Comparison of ENCODE assay signal across 8 cellular contexts in the genomic region with DNA sequence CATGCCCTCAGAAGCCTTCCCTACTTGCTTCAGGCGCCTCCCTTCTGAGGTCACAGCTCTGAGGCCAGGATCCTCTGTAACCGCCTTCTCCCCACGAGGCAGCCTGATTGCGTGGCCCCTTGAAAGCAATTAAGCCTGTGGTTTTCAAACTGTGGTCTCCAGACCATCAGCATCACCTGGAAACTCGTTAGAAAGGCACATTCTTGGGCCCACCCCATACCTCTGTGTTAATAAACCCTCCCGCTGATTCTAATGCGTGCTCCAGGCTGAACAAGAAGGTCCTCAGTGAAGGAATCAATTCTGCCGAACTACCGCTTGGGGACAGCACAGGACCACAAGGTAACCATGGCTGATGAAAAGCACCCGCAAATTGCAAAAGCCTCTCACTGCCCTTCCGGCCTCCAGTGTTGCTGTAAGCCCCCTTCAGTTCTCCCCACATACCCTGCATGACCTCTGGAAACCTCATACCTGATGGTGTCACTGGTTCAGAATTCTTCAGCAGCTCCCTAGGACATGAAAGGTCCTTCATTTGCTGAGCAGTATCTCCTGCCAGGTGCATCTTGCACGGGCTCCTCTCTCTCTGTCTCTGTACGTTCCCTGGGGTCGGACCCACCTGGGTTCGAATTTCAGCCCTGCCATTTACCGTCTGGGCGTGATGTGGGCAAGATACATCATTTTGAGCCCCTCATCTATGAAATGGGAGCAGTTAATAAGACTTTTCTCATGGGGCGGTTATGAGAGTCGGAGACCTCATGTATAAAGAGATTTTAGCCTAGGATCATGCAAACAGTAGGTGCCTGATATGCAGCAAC. TPM values are rescaled to one million over a fixed set of nuclear protein-coding genes. Genes with fewer than 3 reads are reported as not detected.
A peak's percentile ranks its signal among the peaks of the same experiment; 100 is the strongest.
DNase-seq lines count a peak whose midpoint lies in the region; ATAC-seq, FAIRE-seq and TF ChIP-seq lines count a peak whose summit lies in the region.

No MANE protein-coding gene starts in this region.

- peak; percentile 92 for DNase-seq in G401 (ENCODE audit: low spot score)
- DNase-seq in NCI-H524 treated with DMSO at 0.1 percent for 48 hours (lab: John Stamatoyannopoulos, UW) = peak; percentile 25
- peak; percentile 37 for DNase-seq in activated CD4-positive, alpha-beta T cell treated with anti-CD3 and anti-CD28 coated beads for 1 hour
- peak; percentile 94 for DNase-seq in choroid plexus epithelial cell (ENCODE audit: low read depth)
- DNase-seq in HepG2 (ENCODE audit: low spot score) = peak; percentile 91
- DNase-seq in stimulated activated CD4-positive, alpha-beta T cell treated with anti-CD3 and anti-CD28 coated beads, TNF-alpha, amount 100 ng/mL, for 1 hour (ENCODE audit: low read depth in 3 of 3, low spot score in 1 of 3) = peak; percentile 24 to 26 (median 24)

- H2AFZ ChIP-seq in HepG2 (ENCODE audit: low read length) = peak overlapping the region; percentile 81

- CTCF ChIA-PET in HepG2 (lab: Yijun Ruan, JAX; ENCODE audit: low intra/inter-chr PET ratio, low total read pairs) = interaction anchor here (1.1 to 2.3 kb wide), 4 partner anchors 27 to 484 kb away, joined by 3 to 42 read pairs (median 8); no protein-coding TSS in a partner anchor

- no peaks in the 10 kb centered on the region for H3K9me3 ChIP-seq in HepG2 (ENCODE audit: low read length)

- no TSS peak for BruUV-seq in HepG2 (replicated peaks; lab: Mats Ljungman, UMichigan)

- H4K20me1 ChIP-seq in HepG2 (ENCODE audit: insufficient read depth, low read length) = no peaks in the 10 kb centered on the region

- no peak overlapping the region for H3K27ac ChIP-seq in HepG2 (ENCODE audit: extremely low read length, insufficient read depth, low read length)

- H3K36me3 ChIP-seq in HepG2 (replicated peaks in 1 of 2; ENCODE audit: control insufficient read depth in 1 of 2, insufficient read depth in 2 of 2, low read length in 2 of 2) = no peaks in the 10 kb centered on the region

- in situ Hi-C loops in G401 (cut with HindIII; ENCODE audit: low sequenced_read_pairs) = no loop called here
- in situ Hi-C loops in HepG2 (cut with HindIII; ENCODE audit: extremely low pct_ligation_motif_present, low pct_unique_long_range_greater_than_20kb) = no loop called here

- peak overlapping the region; percentile 42 for H3K9ac ChIP-seq in HepG2 (ENCODE audit: insufficient read depth, low read depth, low read length)

- peak overlapping the region; percentile 93 for H3K4me2 ChIP-seq in HepG2 (ENCODE audit: low read depth, low read length)

- TF ChIP-seq EP300 in HepG2 (IDR thresholded peaks at IDR 0.05; ENCODE audit: low read depth in 2 of 2, low read length in 2 of 2) (peak; percentile 21 to 75; a peak in 2 of 4 replicates), HepG2 (CRISPR knock-in tag; IDR thresholded peaks at IDR 0.05; ENCODE audit: borderline replicate concordance) (peak; percentile 86)

- peak; percentile 90 for FAIRE-seq in HepG2 (lab: Jason Lieb, UNC)

- POLR2A ChIA-PET in HepG2 (lab: Yijun Ruan, JAX) = interaction anchor here (1.4 kb wide), 1 partner anchor 27 kb away, joined by 4 read pairs; no protein-coding TSS in a partner anchor

- no peaks in the 10 kb centered on the region for H3K79me2 ChIP-seq in HepG2 (ENCODE audit: insufficient read depth, low read length)

- H3K4me3 ChIP-seq in choroid plexus epithelial cell (ENCODE audit: low read depth, low read length) = no peak overlapping the region
- H3K4me3 ChIP-seq in HepG2 (replicated peaks in 1 of 3; ENCODE audit: insufficient read depth in 1 of 3, low read depth in 2 of 3, low read length in 3 of 3) = peak overlapping the region; percentile 12 to 63 (median 20); a peak in 3 of 6 replicates

- 22% methylated on average over 19 of the region's 19 CpGs for WGBS in HepG2 (ENCODE audit: low lambda C conversion rate)

- 0 out of 4 replicates have a peak, but pooled peaks of 1 of the 2 experiments have one; percentile 29 for TF ChIP-seq POLR2A in HepG2 (IDR thresholded peaks at IDR 0.05; ENCODE audit: insufficient read depth in 1 of 2, low read depth in 2 of 2, low read length in 2 of 2)

- intact Hi-C loops in HepG2 (cut with micrococcal nuclease; ENCODE audit: unreplicated experiment) = loop anchor here (1.0 kb wide), 2 partner anchors 27 to 87 kb away; no protein-coding TSS in a partner anchor

- peak; percentile 100 for TF ChIP-seq RAD21 in HepG2 (CRISPR knock-in tag; IDR thresholded peaks at IDR 0.05)

- H3K4me1 ChIP-seq in HepG2 (ENCODE audit: insufficient read depth, low read length) = peaks cover 43% of the 10 kb centered on the region

- ATAC-seq in HG03095 (IDR thresholded peaks at IDR 0.05; ENCODE audit: unreplicated experiment) (peak; percentile 53), HepG2 (peak; percentile 88), HG02642 (IDR thresholded peaks at IDR 0.05; ENCODE audit: poor library complexity, unreplicated experiment) (no peak)

- H3K27me3 ChIP-seq in HepG2 (ENCODE audit: control insufficient read depth in 1 of 2, insufficient read depth in 2 of 2, low read length in 2 of 2) = peaks cover 7 to 40% of the 10 kb centered on the region in 2 experiments; a peak in 4 of 5 replicates

- TF ChIP-seq CTCF in choroid plexus epithelial cell (conservative IDR thresholded peaks at IDR 0.05; ENCODE audit: low read depth, low read length) = peak; percentile 100
- TF ChIP-seq CTCF in HepG2 (CRISPR knock-in tag; IDR thresholded peaks at IDR 0.05) = peak; percentile 100

TF ChIP-seq in HepG2, 621 proteins besides CTCF, POLR2A, EP300 and RAD21 (continues in another document):
- no peak for TF ChIP-seq MLLT10 (CRISPR knock-in tag; IDR thresholded peaks at IDR 0.05)
- TF ChIP-seq, protein P1, sequence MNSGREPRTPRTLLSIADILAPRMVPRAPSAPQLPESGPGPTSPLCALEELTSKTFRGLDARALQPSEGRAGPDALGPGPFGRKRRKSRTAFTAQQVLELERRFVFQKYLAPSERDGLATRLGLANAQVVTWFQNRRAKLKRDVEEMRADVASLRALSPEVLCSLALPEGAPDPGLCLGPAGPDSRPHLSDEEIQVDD (CRISPR knock-in tag; IDR thresholded peaks at IDR 0.05; ENCODE audit: borderline replicate concordance) = no peak
- TF ChIP-seq DMAP1 (CRISPR knock-in tag; IDR thresholded peaks at IDR 0.05) = peak; percentile 76; the same call in 1 of the 2 replicates
- TF ChIP-seq DDIT3 (CRISPR knock-in tag; IDR thresholded peaks at IDR 0.05) = no peak
- no peak for TF ChIP-seq ISX (CRISPR knock-in tag; conservative IDR thresholded peaks at IDR 0.05)
- TF ChIP-seq TRIM24 (CRISPR knock-in tag; IDR thresholded peaks at IDR 0.05) = no peak
- TF ChIP-seq KDM5B (CRISPR knock-in tag; IDR thresholded peaks at IDR 0.05; ENCODE audit: borderline replicate concordance) = 0 out of 2 replicates have a peak, but pooled peaks have one; percentile 13
- 0 out of 2 replicates have a peak, but pooled peaks have one; percentile 54 for TF ChIP-seq MLX (CRISPR knock-in tag; IDR thresholded peaks at IDR 0.05)

RNA-seq across cellular contexts. Expression of gene SMOX, which starts 39.9 kb away (rescaled TPM):
- 9.2 and 13.3 TPM in 2 replicates for total RNA-seq in G401 (2014; rRNA removed; shearing (Covaris generic))
- 15.2 and 22.7 TPM in 2 replicates for total RNA-seq in HepG2 (2016; rRNA removed; fragmentation: Illumina TruSeq; extraction: Trizol)
- 6.1 and 6.3 TPM in 2 replicates for total RNA-seq in HepG2 (2016; cell fraction: cytosol; rRNA removed; fragmentation: Illumina TruSeq; extraction: Trizol; ENCODE audit: low read depth)
- total RNA-seq in HepG2 (2016; cell fraction: insoluble cytoplasmic fraction; rRNA removed; fragmentation: Illumina TruSeq; extraction: Trizol) = 15.6 and 22.2 TPM in 2 replicates
- total RNA-seq in HepG2 (2016; cell fraction: membrane; rRNA removed; fragmentation: Illumina TruSeq; extraction: Trizol) = 10.3 and 11.1 TPM in 2 replicates
- 12.0 and 12.7 TPM in 2 replicates for total RNA-seq in HepG2 (2016; cell fraction: nucleus; rRNA removed; fragmentation: Illumina TruSeq; extraction: Trizol)
- polyA plus RNA-seq in HepG2 (2011; rRNA removed) = 10.2 and 12.2 TPM in 2 replicates
- 9.3 and 16.7 TPM in 2 replicates for polyA plus RNA-seq in HepG2 (2011; cell fraction: cytosol; rRNA removed)
- polyA plus RNA-seq in HepG2 (2011; cell fraction: nucleus; rRNA removed) = 29.6 TPM in 2 replicates
- 13.2 and 25.9 TPM in 2 replicates for polyA plus RNA-seq in HepG2 (2012)
- 5.0 and 6.4 TPM in 2 replicates for polyA plus RNA-seq in HepG2 (2016; cell fraction: cytosol; fragmentation: Illumina TruSeq; extraction: Trizol; ENCODE audit: low read depth)
- 19.3 and 21.5 TPM in 2 replicates for polyA plus RNA-seq in HepG2 (2016; cell fraction: insoluble cytoplasmic fraction; fragmentation: Illumina TruSeq; extraction: Trizol; ENCODE audit: low read depth)
- polyA plus RNA-seq in HepG2 (2016; cell fraction: membrane; fragmentation: Illumina TruSeq; extraction: Trizol; ENCODE audit: low read depth) = 10.4 and 12.4 TPM in 2 replicates
- polyA plus RNA-seq in HepG2 (2016; cell fraction: nucleus; fragmentation: Illumina TruSeq; extraction: Trizol; ENCODE audit: insufficient read depth, low read depth) = 22.2 and 26.5 TPM in 2 replicates
- polyA minus RNA-seq in HepG2 (2011; rRNA and poly(A)+ RNA removed; ENCODE audit: low replicate concordance) = 17.6 and 18.8 TPM in 2 replicates
- polyA minus RNA-seq in HepG2 (2011; cell fraction: cytosol; rRNA and poly(A)+ RNA removed) = 3.9 and 5.8 TPM in 2 replicates
- 8.5 and 10.0 TPM in 2 replicates for polyA minus RNA-seq in HepG2 (2011; cell fraction: nucleus; rRNA and poly(A)+ RNA removed)

Comparison
In these comparisons a context has a peak if more than half of its experiments do, and no peak if none do; other contexts are left out.
1. DNase-seq: peak in every context shown above with its lines; median percentile 94 in choroid plexus epithelial cell; 92 in G401; 91 in HepG2; 37 in activated CD4-positive, alpha-beta T cell treated with anti-CD3 and anti-CD28 coated beads for 1 hour; 25 in NCI-H524 treated with DMSO at 0.1 percent for 48 hours; 24 in stimulated activated CD4-positive, alpha-beta T cell treated with anti-CD3 and anti-CD28 coated beads, TNF-alpha, amount 100 ng/mL, for 1 hour.